ENCODE assay signal across 29 cellular contexts in the genomic region with DNA sequence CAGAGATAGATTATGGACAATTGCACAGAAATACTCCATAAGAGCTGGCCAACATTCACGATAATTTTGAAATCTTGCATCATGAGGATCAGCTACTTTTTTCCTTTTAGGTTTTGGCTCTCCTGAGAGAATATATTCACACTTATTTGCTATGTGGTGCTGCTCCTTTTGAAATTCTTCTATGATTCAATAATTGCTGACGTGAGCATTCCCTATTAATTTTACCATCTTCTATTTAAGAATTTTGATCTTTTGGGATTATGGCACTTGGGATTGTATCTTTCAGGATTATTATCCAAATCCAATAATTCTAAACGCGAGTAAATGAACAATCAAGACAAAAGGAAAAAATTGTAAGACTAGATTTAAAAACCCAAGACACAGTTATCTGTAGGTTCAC.
"Had no signal": no experiment of that assay in that cellular context is flagged by ENCODE, and none has a peak within 500 bp of the region (broad histone marks: within the 10 kb centered on the region; RNA-seq: fewer than 3 reads in every experiment).

No MANE protein-coding gene starts in this region.

- H3K4me3 ChIP-seq: colonic mucosa, coronary artery, dorsolateral prefrontal cortex, esophagus muscularis mucosa, esophagus squamous epithelium, gastrocnemius medialis, gastroesophageal sphincter, heart left ventricle, heart right ventricle had no signal

- H3K9me3 Mint-ChIP-seq: endodermal cell had no signal

- DNase-seq: colonic mucosa; cortex of kidney; dermis blood vessel endothelial cell; dorsolateral prefrontal cortex; effector CD4-positive, alpha-beta T cell; effector CD8-positive, alpha-beta T cell; effector memory CD4-positive, alpha-beta T cell; effector memory CD8-positive, alpha-beta T cell; endodermal cell; erythroblast; esophagus squamous epithelium; foreskin fibroblast; foreskin keratinocyte; foreskin melanocyte; gastrocnemius medialis; glutamatergic neuron; head of caudate nucleus; heart left ventricle; heart right ventricle had no signal

- FAIRE-seq: colon, endometrium, endothelial cell of umbilical vein, frontal cortex had no signal

- ATAC-seq: effector memory CD8-positive, alpha-beta T cell; esophagus mucosa; foreskin keratinocyte; gastrocnemius medialis; gastroesophageal sphincter; heart left ventricle; heart right ventricle had no signal

- H3K4me3 Mint-ChIP-seq: dendritic cell treated with granulocyte-macrophage colony-stimulating factor and Interleukin-4, amounts not matched to agents 40 ng/mL and 50 ng/mL, for 4 days; effector memory CD8-positive, alpha-beta T cell; endodermal cell had no signal

- H3K27me3 ChIP-seq: colonic mucosa, dorsolateral prefrontal cortex, esophagus muscularis mucosa, esophagus squamous epithelium, gastrocnemius medialis, gastroesophageal sphincter, heart left ventricle, heart right ventricle had no signal

- H3K27ac Mint-ChIP-seq: dendritic cell treated with granulocyte-macrophage colony-stimulating factor and Interleukin-4, amounts not matched to agents 40 ng/mL and 50 ng/mL, for 4 days; effector memory CD8-positive, alpha-beta T cell; endodermal cell had no signal

- H3K27me3 Mint-ChIP-seq: dendritic cell treated with granulocyte-macrophage colony-stimulating factor and Interleukin-4, amounts not matched to agents 40 ng/mL and 50 ng/mL, for 4 days; effector memory CD8-positive, alpha-beta T cell had no signal

- H3K4me1 ChIP-seq: colonic mucosa, esophagus muscularis mucosa, esophagus squamous epithelium, foreskin keratinocyte, gastrocnemius medialis, gastroesophageal sphincter, heart left ventricle, heart right ventricle had no signal

- H3K27ac ChIP-seq: colonic mucosa, coronary artery, dorsolateral prefrontal cortex, epithelial cell of prostate, esophagus muscularis mucosa, esophagus squamous epithelium, foreskin keratinocyte, gastrocnemius medialis, gastroesophageal sphincter, heart left ventricle, heart right ventricle had no signal

- H3K9me3 ChIP-seq: colonic mucosa, esophagus muscularis mucosa, esophagus squamous epithelium, gastrocnemius medialis, gastroesophageal sphincter, heart right ventricle had no signal

- H3K36me3 ChIP-seq: colonic mucosa, esophagus muscularis mucosa, esophagus squamous epithelium, gastrocnemius medialis, gastroesophageal sphincter, heart left ventricle, heart right ventricle had no signal
